8 cellular contexts compared by ENCODE assay signal in genomic region chr16:89687092-89687940, GRCh38. TPM values are rescaled to one million over a fixed set of nuclear protein-coding genes. Genes with fewer than 3 reads are reported as not detected.
DNase-seq lines count a peak whose midpoint lies in the region; ATAC-seq and TF ChIP-seq lines count a peak whose summit lies in the region.

No MANE protein-coding gene starts in this region.

- H3K27me3 ChIP-seq in SJCRH30 (no peaks in the 10 kb centered on the region), esophagus (ENCODE audit: control insufficient read depth in 1 of 2, insufficient read depth in 2 of 2, low read length in 2 of 2) (no peaks in the 10 kb centered on the region)

- peak overlapping the region; percentile 89 to 92 for H3K27ac Mint-ChIP-seq in natural killer cell

- peaks cover 4% of the 10 kb centered on the region; the same call in 1 of the 2 replicates for H3K9me3 ChIP-seq in SJCRH30 (replicated peaks)
- H3K9me3 ChIP-seq in esophagus (ENCODE audit: control insufficient read depth in 2 of 2, insufficient read depth in 1 of 2, low read depth in 1 of 2, low read length in 1 of 2): no peaks in the 10 kb centered on the region

- TF ChIP-seq CTCF in natural killer cell (IDR thresholded peaks at IDR 0.05): no peak

- H3K4me1 ChIP-seq in SJCRH30 (0 out of 2 replicates have a peak, but pooled peaks cover 3% of the 10 kb centered on the region), esophagus (ENCODE audit: control insufficient read depth in 2 of 2, insufficient read depth in 2 of 2, low read length in 1 of 2) (peaks cover 0 to 9% of the 10 kb centered on the region in 2 donors)

- H3K4me1 Mint-ChIP-seq in natural killer cell: peaks cover 7 to 20% of the 10 kb centered on the region in 2 donors

- H3K27me3 Mint-ChIP-seq in natural killer cell (ENCODE audit: low read depth in 2 of 2): no peaks in the 10 kb centered on the region

- H3K27ac ChIP-seq in SJCRH30: peak overlapping the region; percentile 90
- peak overlapping the region; percentile 88 to 89 for H3K27ac ChIP-seq in esophagus (ENCODE audit: low read depth in 2 of 2, low read length in 1 of 2)

- 8 to 10% methylated on average over 42 of the region's 42 CpGs for WGBS in esophagus, 2 donors

- peak overlapping the region; percentile 81 for H3K4me3 Mint-ChIP-seq in natural killer cell

- H3K36me3 ChIP-seq in SJCRH30: peaks cover 28% of the 10 kb centered on the region
- H3K36me3 ChIP-seq in esophagus (ENCODE audit: control insufficient read depth in 2 of 2, insufficient read depth in 2 of 2, low read length in 1 of 2): peaks cover 3 to 26% of the 10 kb centered on the region in 2 donors

- peak; percentile 86 for DNase-seq in COLO668 (lab: John Stamatoyannopoulos, UW; ENCODE audit: unreplicated experiment)
- peak in 1 of 2 experiments; percentile 42 for DNase-seq in SJCRH30
- no peak for DNase-seq in natural killer cell
- DNase-seq in occipital lobe (lab: John Stamatoyannopoulos, UW): no peak
- DNase-seq in stimulated activated naive CD4-positive, alpha-beta T cell (lab: John Stamatoyannopoulos, UW): no peak

- ATAC-seq in GM18909 (IDR thresholded peaks at IDR 0.05; ENCODE audit: poor library complexity, unreplicated experiment): peak; percentile 60
- ATAC-seq in HG03097 (IDR thresholded peaks at IDR 0.05; ENCODE audit: low FRiP score, unreplicated experiment): peak; percentile 36
- ATAC-seq in natural killer cell: peak; percentile 49 to 63 (median 59)

- H3K4me3 ChIP-seq in SJCRH30 (peak overlapping the region; percentile 84), esophagus (ENCODE audit: low read depth in 1 of 2, low read length in 2 of 2) (peak overlapping the region; percentile 79 to 90)

- intact Hi-C loops in natural killer cell (cut with micrococcal nuclease): loop anchor here (2.0 kb wide), 1 partner anchor 13 kb away; the partner anchor contains the start of gene SPATA2L

- no peaks in the 10 kb centered on the region for H3K36me3 Mint-ChIP-seq in natural killer cell

- no peaks in the 10 kb centered on the region for H3K9me3 Mint-ChIP-seq in natural killer cell

RNA-seq across cellular contexts. Expression of gene CDK10, which starts 0.8 kb away (rescaled TPM):
- 29.0 and 35.1 TPM in 2 replicates for total RNA-seq in SJCRH30 (2014; rRNA removed; shearing (Covaris generic))
- polyA plus RNA-seq in esophagus: 10 to 100 TPM; 49.2 to 88.8 TPM
- total RNA-seq in natural killer cell: 100 to 1,000 TPM; 102 to 123 (median 114) TPM
- 22.9 TPM for total RNA-seq in occipital lobe

RNA-seq across cellular contexts. Expression of gene SPATA2L, which starts 14.2 kb away (rescaled TPM):
- 6.0 and 7.2 TPM in 2 replicates for total RNA-seq in SJCRH30 (2014; rRNA removed; shearing (Covaris generic))
- polyA plus RNA-seq in esophagus: 1 to 10 TPM; 4.8 to 6.5 TPM
- total RNA-seq in natural killer cell: 10 to 100 TPM; 23.1 to 37.9 (median 24.0) TPM
- 12.5 TPM for total RNA-seq in occipital lobe

RNA-seq across cellular contexts. Expression of gene SPATA33, which starts 29.7 kb away (rescaled TPM):
- total RNA-seq in SJCRH30 (2014; rRNA removed; shearing (Covaris generic)): 9.9 and 12.7 TPM in 2 replicates
- 1 to 10 TPM; 3.5 to 5.4 TPM for polyA plus RNA-seq in esophagus
- total RNA-seq in natural killer cell (10 to 100 TPM in 1 of 3 donors, 1 to 10 TPM in 2; 6.5 to 11.9 (median 8.4) TPM), occipital lobe (4.8 TPM)

RNA-seq across cellular contexts. Expression of gene CHMP1A, which starts 29.8 kb away (rescaled TPM):
- total RNA-seq in SJCRH30 (2014; rRNA removed; shearing (Covaris generic)): 71.1 and 75.6 TPM in 2 replicates
- polyA plus RNA-seq in esophagus: 10 to 100 TPM; 58.8 to 71.9 TPM
- total RNA-seq in natural killer cell (100 to 1,000 TPM; 124 to 135 (median 134) TPM), occipital lobe (66.4 TPM)

RNA-seq across cellular contexts. Expression of gene VPS9D1, which starts 33.4 kb away (rescaled TPM):
- 2.2 and 2.5 TPM in 2 replicates for total RNA-seq in SJCRH30 (2014; rRNA removed; shearing (Covaris generic))
- polyA plus RNA-seq in esophagus: 10 to 100 TPM; 26.4 to 37.5 TPM
- total RNA-seq in natural killer cell (10 to 100 TPM; 31.7 to 43.0 (median 35.4) TPM), occipital lobe (9.7 TPM)
